8 cellular contexts compared by ENCODE assay signal in genomic region chr15:21283210-21283609, GRCh38.
A peak's percentile ranks its signal among the peaks of the same experiment; 100 is the strongest.
DNase-seq lines count a peak whose midpoint lies in the region; ATAC-seq, FAIRE-seq and TF ChIP-seq lines count a peak whose summit lies in the region.
"Not testable (repeated sequence)": the region's sequence is repeated elsewhere in the genome, so short reads cannot be mapped to it uniquely, and the experiment has no call there.

No MANE protein-coding gene starts in this region.

- not testable (repeated sequence) for H3K36me3 ChIP-seq in MM.1S (replicated peaks; ENCODE audit: insufficient read depth, low read length); GM12878 (ENCODE audit: control insufficient read depth in 2 of 2, insufficient read depth in 2 of 2, low read length in 1 of 2)

- H3K4me2 ChIP-seq in MM.1S (ENCODE audit: low read depth, low read length); GM12878 (ENCODE audit: control insufficient read depth, insufficient read depth): not testable (repeated sequence)

- TF ChIP-seq CTCF in MM.1S (IDR thresholded peaks at IDR 0.05; ENCODE audit: low read length); GM12878 (IDR thresholded peaks at IDR 0.05 in 2 of 3, conservative IDR thresholded peaks at IDR 0.05 in 1 of 3; ENCODE audit: control insufficient read depth in 2 of 3, extremely low read depth in 1 of 3, insufficient read depth in 1 of 3, low read depth in 3 of 3, low read length in 3 of 3): not testable (repeated sequence)

- RAD21 ChIA-PET in GM12878 (lab: Charles Lee; ENCODE audit: unreplicated experiment), result not testable (repeated sequence)

- not testable (repeated sequence) for H3K79me2 ChIP-seq in MM.1S (ENCODE audit: low read length); GM12878 (ENCODE audit: control insufficient read depth, insufficient read depth, low read length)

- not testable (repeated sequence) for H2AFZ ChIP-seq in MM.1S (ENCODE audit: low read length); GM12878 (ENCODE audit: control insufficient read depth, low read depth, low read length)

- not testable (repeated sequence) for H3K4me1 ChIP-seq in MM.1S (ENCODE audit: low read length); GM12878 (ENCODE audit: control insufficient read depth, insufficient read depth, low read length)

- CTCF ChIA-PET in GM12878 (lab: Yijun Ruan, JAX), result interaction anchor here (1.7 kb wide), 1 partner anchor 10 kb away, joined by 5 read pairs; no protein-coding TSS in a partner anchor

- TF ChIP-seq RAD21 in GM12878 (IDR thresholded peaks at IDR 0.05; ENCODE audit: insufficient read depth, low read depth, low read length), result not testable (repeated sequence)

- not testable (repeated sequence) for H3K27me3 Mint-ChIP-seq in natural killer cell treated with Interleukin-12 subunit alpha and Interleukin-12 subunit beta and Interleukin-15 and Interleukin-18, amount 100 ng/mL, for 72 hours

- H3K4me3 ChIP-seq in MM.1S (ENCODE audit: low read length); GM12878: not testable (repeated sequence)

- not testable (repeated sequence) for H3K27ac Mint-ChIP-seq in natural killer cell treated with Interleukin-12 subunit alpha and Interleukin-12 subunit beta and Interleukin-15 and Interleukin-18, amount 100 ng/mL, for 72 hours

- not testable (repeated sequence) for TF ChIP-seq POLR2A in GM12878 (IDR thresholded peaks at IDR 0.05; ENCODE audit: low read depth, low read length)

- SMC1A ChIA-PET in GM12878 (lab: Charles Lee; ENCODE audit: uncharacterized antibody, unreplicated experiment), result not testable (repeated sequence)

- POLR2A ChIA-PET in GM12878 (lab: Charles Lee), result not testable (repeated sequence)

- H3K9me3 ChIP-seq in MM.1S (replicated peaks; ENCODE audit: insufficient read depth, low read length); GM12878 (replicated peaks; ENCODE audit: control insufficient read depth, insufficient read depth, low read length): not testable (repeated sequence)

- ATAC-seq in GM18499 (IDR thresholded peaks at IDR 0.05; ENCODE audit: insufficient read depth, unreplicated experiment) (peak; percentile 91), GM19043 (IDR thresholded peaks at IDR 0.05; ENCODE audit: low read depth, unreplicated experiment) (peak; percentile 94), GM21515 (IDR thresholded peaks at IDR 0.05; ENCODE audit: unreplicated experiment) (peak; percentile 97), HG02840 (IDR thresholded peaks at IDR 0.05; ENCODE audit: low FRiP score, unreplicated experiment) (peak; percentile 58), HG03139 (IDR thresholded peaks at IDR 0.05; ENCODE audit: unreplicated experiment) (peak; percentile 94), GM12878 (peak; percentile 89)
- ATAC-seq in natural killer cell treated with Interleukin-12 subunit alpha and Interleukin-12 subunit beta and Interleukin-15 and Interleukin-18, amount 100 ng/mL, for 72 hours, result peak; percentile 61 to 67

- in situ Hi-C loops in GM12878 (cut with MboI), result not testable (repeated sequence)

- H3K27ac ChIP-seq in MM.1S (ENCODE audit: low read length), result peak overlapping the region; percentile 62; the same call in 1 of the 2 replicates
- H3K27ac ChIP-seq in GM12878 (ENCODE audit: control insufficient read depth, insufficient read depth), result not testable (repeated sequence)

- DNase-seq in MM.1S; GM12878 (ENCODE audit: low read depth, low spot score); natural killer cell treated with Interleukin-12 subunit alpha and Interleukin-12 subunit beta and Interleukin-15 and Interleukin-18, amount 100 ng/mL, for 72 hours (ENCODE audit: low spot score): not testable (repeated sequence)

- not testable (repeated sequence) for H3K36me3 Mint-ChIP-seq in natural killer cell treated with Interleukin-12 subunit alpha and Interleukin-12 subunit beta and Interleukin-15 and Interleukin-18, amount 100 ng/mL, for 72 hours

- not testable (repeated sequence) for H4K20me1 ChIP-seq in MM.1S (ENCODE audit: insufficient read depth, low read length); GM12878 (ENCODE audit: control insufficient read depth, insufficient read depth)

- BruUV-seq in GM12878 (replicated peaks; lab: Mats Ljungman, UMichigan), result not testable (repeated sequence)

- TF ChIP-seq EP300 in GM12878 (IDR thresholded peaks at IDR 0.05; ENCODE audit: borderline replicate concordance in 1 of 2, control insufficient read depth in 1 of 2, low read depth in 2 of 2, low read length in 2 of 2), result not testable (repeated sequence)

- H3K4me1 Mint-ChIP-seq in natural killer cell treated with Interleukin-12 subunit alpha and Interleukin-12 subunit beta and Interleukin-15 and Interleukin-18, amount 100 ng/mL, for 72 hours (ENCODE audit: low read depth in 2 of 2), result not testable (repeated sequence)

- not testable (repeated sequence) for H3F3A ChIP-seq in MM.1S (ENCODE audit: insufficient read depth, low read length)

- not testable (repeated sequence) for H3K9me3 Mint-ChIP-seq in natural killer cell treated with Interleukin-12 subunit alpha and Interleukin-12 subunit beta and Interleukin-15 and Interleukin-18, amount 100 ng/mL, for 72 hours

- FAIRE-seq in GM12878 (lab: Jason Lieb, UNC), result not testable (repeated sequence)

- intact Hi-C loops in GM12878 (cut with micrococcal nuclease; ENCODE audit: unreplicated experiment), result not testable (repeated sequence)

- not testable (repeated sequence) for H3K9ac ChIP-seq in MM.1S (ENCODE audit: low read length); GM12878 (ENCODE audit: control insufficient read depth, insufficient read depth, low read length)

- WGBS in GM12878 (ENCODE audit: insufficient coverage, insufficient replicate concordance, low lambda C conversion rate, missing lambda C conversion rate), result no CpG with 5 or more reads among the region's 1 CpG

- not testable (repeated sequence) for H3K9me2 ChIP-seq in MM.1S (replicated peaks; ENCODE audit: insufficient read depth, low read length)

- H3K4me3 Mint-ChIP-seq in natural killer cell treated with Interleukin-12 subunit alpha and Interleukin-12 subunit beta and Interleukin-15 and Interleukin-18, amount 100 ng/mL, for 72 hours, result not testable (repeated sequence)

- not testable (repeated sequence) for H3K27me3 ChIP-seq in MM.1S (replicated peaks; ENCODE audit: insufficient read depth, low read length); GM12878 (replicated peaks in 1 of 2; ENCODE audit: control insufficient read depth in 2 of 2, insufficient read depth in 2 of 2, low read length in 1 of 2)
